1 cellular context compared by ENCODE assay signal in the genomic region with DNA sequence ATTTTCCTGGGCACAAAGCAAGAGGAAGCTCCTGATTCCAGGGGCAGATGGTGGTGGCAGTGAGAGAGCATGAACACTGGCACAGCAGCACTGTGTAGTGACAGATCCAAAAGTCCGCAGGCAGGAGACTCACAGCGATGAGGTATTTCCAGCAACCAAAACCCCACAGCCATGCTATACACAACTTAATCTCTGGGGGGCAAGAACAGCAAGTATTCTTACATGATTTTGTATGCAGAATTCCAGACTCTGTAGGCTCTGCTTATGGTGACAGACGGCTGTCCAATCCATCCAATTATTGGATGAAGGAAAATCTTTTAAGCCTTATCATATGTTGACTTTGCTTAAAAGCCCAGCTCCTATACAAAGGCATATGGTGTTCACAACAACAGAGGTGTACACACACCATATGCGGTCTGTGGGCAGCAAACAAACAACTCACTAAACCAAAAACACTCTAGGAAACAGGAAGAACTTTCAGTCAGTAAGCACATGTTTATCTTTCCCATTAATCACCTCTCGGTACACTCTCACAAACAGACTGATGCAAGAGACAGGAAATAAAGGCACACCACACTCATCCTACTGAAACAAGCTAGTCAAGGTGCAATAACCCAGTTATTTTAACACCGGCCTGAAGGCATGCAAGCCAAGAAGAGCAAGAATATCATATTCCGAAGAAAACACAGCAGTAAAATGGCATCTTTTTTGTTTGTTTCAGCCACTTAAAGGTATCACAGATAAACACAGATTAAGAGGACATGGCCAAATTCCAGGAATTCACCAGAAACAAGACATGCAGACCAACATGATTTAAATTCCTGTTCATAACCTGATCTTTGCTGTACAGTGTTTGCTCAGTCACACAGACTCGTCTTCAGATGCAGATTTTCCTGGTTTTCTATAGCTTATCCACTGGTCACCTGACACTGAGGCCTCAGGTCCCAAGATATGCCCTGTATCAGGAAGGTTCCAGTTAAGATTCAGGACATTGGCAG.
TF ChIP-seq lines count a peak whose summit lies in the region.

No MANE protein-coding gene starts in this region.

TF ChIP-seq in K562, 482 proteins besides CTCF, POLR2A, EP300 and RAD21 (continued from another document):
- TF ChIP-seq, protein P1, sequence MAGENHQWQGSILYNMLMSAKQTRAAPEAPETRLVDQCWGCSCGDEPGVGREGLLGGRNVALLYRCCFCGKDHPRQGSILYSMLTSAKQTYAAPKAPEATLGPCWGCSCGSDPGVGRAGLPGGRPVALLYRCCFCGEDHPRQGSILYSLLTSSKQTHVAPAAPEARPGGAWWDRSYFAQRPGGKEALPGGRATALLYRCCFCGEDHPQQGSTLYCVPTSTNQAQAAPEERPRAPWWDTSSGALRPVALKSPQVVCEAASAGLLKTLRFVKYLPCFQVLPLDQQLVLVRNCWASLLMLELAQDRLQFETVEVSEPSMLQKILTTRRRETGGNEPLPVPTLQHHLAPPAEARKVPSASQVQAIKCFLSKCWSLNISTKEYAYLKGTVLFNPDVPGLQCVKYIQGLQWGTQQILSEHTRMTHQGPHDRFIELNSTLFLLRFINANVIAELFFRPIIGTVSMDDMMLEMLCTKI (IDR thresholded peaks at IDR 0.05; ENCODE audit: partially characterized antibody): no peak
- TF ChIP-seq ZNF695 (CRISPR knock-in tag; IDR thresholded peaks at IDR 0.05) (no peak), KLF6 (CRISPR knock-in tag; IDR thresholded peaks at IDR 0.05; ENCODE audit: borderline replicate concordance) (peak; percentile 34; the same call in 1 of the 2 replicates), FOSL1 (tag; conservative IDR thresholded peaks at IDR 0.05) (peak; percentile 83), POLR2AphosphoS2 (IDR thresholded peaks at IDR 0.05; ENCODE audit: low read length) (no peak), HMG20A (CRISPR knock-in tag; conservative IDR thresholded peaks at IDR 0.05) (no peak), SAP30 (IDR thresholded peaks at IDR 0.05; ENCODE audit: borderline replicate concordance, insufficient read depth, low read depth, low read length, poor library complexity, severe bottlenecking) (no peak), HDAC2 (IDR thresholded peaks at IDR 0.05) (peak; percentile 90), POLR3G (IDR thresholded peaks at IDR 0.05; ENCODE audit: extremely low read depth, insufficient read length, insufficient replicate concordance) (no peak), SP1 (CRISPR knock-in tag; IDR thresholded peaks at IDR 0.05) (no peak), ETV1 (tag; conservative IDR thresholded peaks at IDR 0.05; ENCODE audit: low read depth) (peak; percentile 97), NUFIP1 (IDR thresholded peaks at IDR 0.05; ENCODE audit: partially characterized antibody) (no peak), SAFB (IDR thresholded peaks at IDR 0.05; ENCODE audit: borderline replicate concordance, low read depth, low read length) (no peak), CXXC5 (CRISPR knock-in tag; IDR thresholded peaks at IDR 0.05) (peak; percentile 64), ZNF146 (CRISPR knock-in tag; IDR thresholded peaks at IDR 0.05; ENCODE audit: unreplicated experiment) (no peak), ZNF436 (CRISPR knock-in tag; IDR thresholded peaks at IDR 0.05) (no peak), TCF3 (CRISPR knock-in tag; IDR thresholded peaks at IDR 0.05) (peak; percentile 62), BACH1 (tag; IDR thresholded peaks at IDR 0.05) (peak; percentile 84), ZNF23 (CRISPR knock-in tag; IDR thresholded peaks at IDR 0.05) (no peak), ZKSCAN8 (CRISPR knock-in tag; IDR thresholded peaks at IDR 0.05) (peak; percentile 86; the same call in 1 of the 2 replicates), NR1H2 (CRISPR knock-in tag; IDR thresholded peaks at IDR 0.05) (no peak), CC2D1A (IDR thresholded peaks at IDR 0.05) (no peak; the same call in 1 of the 2 replicates), ARID1B (IDR thresholded peaks at IDR 0.05) (peak; percentile 92), PHB (CRISPR knock-in tag; IDR thresholded peaks at IDR 0.05) (no peak), MED1 (CRISPR knock-in tag; IDR thresholded peaks at IDR 0.05; ENCODE audit: borderline replicate concordance) (no peak), JUN (IDR thresholded peaks at IDR 0.05; ENCODE audit: borderline replicate concordance, low read depth, low read length) (peak; percentile 85), JUN (CRISPR knock-in tag; IDR thresholded peaks at IDR 0.05; ENCODE audit: borderline replicate concordance) (no peak), MTA3 (IDR thresholded peaks at IDR 0.05; ENCODE audit: borderline replicate concordance) (peak; percentile 46; the same call in 1 of the 2 replicates), SMC3 (conservative IDR thresholded peaks at IDR 0.05; ENCODE audit: insufficient read depth, low read depth, low read length) (no peak), ZKSCAN1 (IDR thresholded peaks at IDR 0.05; ENCODE audit: low read depth, low read length) (no peak), ZNF41 (CRISPR knock-in tag; conservative IDR thresholded peaks at IDR 0.05) (no peak), ZNF408 (CRISPR knock-in tag; IDR thresholded peaks at IDR 0.05; ENCODE audit: low read depth) (no peak), SMAD1 (IDR thresholded peaks at IDR 0.05; ENCODE audit: low read depth, low read length, partially characterized antibody) (no peak), ZNF134 (CRISPR knock-in tag; conservative IDR thresholded peaks at IDR 0.05) (no peak), CBX3 (IDR thresholded peaks at IDR 0.05; ENCODE audit: borderline replicate concordance in 1 of 2, low read length in 2 of 2) (0 out of 3 replicates have a peak, but pooled peaks of 1 of the 2 experiments have one; percentile 9), PHB2 (IDR thresholded peaks at IDR 0.05; ENCODE audit: low read depth) (no peak), FOXK2 (conservative IDR thresholded peaks at IDR 0.05 in 1 of 2, IDR thresholded peaks at IDR 0.05 in 1 of 2; ENCODE audit: low read depth in 2 of 2) (peak; percentile 97 to 98)
- TF ChIP-seq, protein P2, sequence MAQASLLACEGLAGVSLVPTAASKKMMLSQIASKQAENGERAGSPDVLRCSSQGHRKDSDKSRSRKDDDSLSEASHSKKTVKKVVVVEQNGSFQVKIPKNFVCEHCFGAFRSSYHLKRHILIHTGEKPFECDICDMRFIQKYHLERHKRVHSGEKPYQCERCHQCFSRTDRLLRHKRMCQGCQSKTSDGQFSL (CRISPR knock-in tag; IDR thresholded peaks at IDR 0.05): no peak
- TF ChIP-seq, protein P2 (tag; IDR thresholded peaks at IDR 0.05): no peak; a peak in 1 of 4 replicates
- TF ChIP-seq, protein P3, sequence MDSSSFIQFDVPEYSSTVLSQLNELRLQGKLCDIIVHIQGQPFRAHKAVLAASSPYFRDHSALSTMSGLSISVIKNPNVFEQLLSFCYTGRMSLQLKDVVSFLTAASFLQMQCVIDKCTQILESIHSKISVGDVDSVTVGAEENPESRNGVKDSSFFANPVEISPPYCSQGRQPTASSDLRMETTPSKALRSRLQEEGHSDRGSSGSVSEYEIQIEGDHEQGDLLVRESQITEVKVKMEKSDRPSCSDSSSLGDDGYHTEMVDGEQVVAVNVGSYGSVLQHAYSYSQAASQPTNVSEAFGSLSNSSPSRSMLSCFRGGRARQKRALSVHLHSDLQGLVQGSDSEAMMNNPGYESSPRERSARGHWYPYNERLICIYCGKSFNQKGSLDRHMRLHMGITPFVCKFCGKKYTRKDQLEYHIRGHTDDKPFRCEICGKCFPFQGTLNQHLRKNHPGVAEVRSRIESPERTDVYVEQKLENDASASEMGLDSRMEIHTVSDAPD (CRISPR knock-in tag; IDR thresholded peaks at IDR 0.05): no peak
- TF ChIP-seq, protein P4, sequence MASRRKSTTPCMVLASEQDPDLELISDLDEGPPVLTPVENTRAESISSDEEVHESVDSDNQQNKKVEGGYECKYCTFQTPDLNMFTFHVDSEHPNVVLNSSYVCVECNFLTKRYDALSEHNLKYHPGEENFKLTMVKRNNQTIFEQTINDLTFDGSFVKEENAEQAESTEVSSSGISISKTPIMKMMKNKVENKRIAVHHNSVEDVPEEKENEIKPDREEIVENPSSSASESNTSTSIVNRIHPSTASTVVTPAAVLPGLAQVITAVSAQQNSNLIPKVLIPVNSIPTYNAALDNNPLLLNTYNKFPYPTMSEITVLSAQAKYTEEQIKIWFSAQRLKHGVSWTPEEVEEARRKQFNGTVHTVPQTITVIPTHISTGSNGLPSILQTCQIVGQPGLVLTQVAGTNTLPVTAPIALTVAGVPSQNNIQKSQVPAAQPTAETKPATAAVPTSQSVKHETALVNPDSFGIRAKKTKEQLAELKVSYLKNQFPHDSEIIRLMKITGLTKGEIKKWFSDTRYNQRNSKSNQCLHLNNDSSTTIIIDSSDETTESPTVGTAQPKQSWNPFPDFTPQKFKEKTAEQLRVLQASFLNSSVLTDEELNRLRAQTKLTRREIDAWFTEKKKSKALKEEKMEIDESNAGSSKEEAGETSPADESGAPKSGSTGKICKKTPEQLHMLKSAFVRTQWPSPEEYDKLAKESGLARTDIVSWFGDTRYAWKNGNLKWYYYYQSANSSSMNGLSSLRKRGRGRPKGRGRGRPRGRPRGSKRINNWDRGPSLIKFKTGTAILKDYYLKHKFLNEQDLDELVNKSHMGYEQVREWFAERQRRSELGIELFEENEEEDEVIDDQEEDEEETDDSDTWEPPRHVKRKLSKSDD (conservative IDR thresholded peaks at IDR 0.05; ENCODE audit: low read length): no peak
- TF ChIP-seq, protein P5, sequence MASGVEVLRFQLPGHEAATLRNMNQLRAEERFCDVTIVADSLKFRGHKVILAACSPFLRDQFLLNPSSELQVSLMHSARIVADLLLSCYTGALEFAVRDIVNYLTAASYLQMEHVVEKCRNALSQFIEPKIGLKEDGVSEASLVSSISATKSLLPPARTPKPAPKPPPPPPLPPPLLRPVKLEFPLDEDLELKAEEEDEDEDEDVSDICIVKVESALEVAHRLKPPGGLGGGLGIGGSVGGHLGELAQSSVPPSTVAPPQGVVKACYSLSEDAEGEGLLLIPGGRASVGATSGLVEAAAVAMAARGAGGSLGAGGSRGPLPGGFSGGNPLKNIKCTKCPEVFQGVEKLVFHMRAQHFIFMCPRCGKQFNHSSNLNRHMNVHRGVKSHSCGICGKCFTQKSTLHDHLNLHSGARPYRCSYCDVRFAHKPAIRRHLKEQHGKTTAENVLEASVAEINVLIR (CRISPR knock-in tag; IDR thresholded peaks at IDR 0.05): no peak
- TF ChIP-seq, protein P6, sequence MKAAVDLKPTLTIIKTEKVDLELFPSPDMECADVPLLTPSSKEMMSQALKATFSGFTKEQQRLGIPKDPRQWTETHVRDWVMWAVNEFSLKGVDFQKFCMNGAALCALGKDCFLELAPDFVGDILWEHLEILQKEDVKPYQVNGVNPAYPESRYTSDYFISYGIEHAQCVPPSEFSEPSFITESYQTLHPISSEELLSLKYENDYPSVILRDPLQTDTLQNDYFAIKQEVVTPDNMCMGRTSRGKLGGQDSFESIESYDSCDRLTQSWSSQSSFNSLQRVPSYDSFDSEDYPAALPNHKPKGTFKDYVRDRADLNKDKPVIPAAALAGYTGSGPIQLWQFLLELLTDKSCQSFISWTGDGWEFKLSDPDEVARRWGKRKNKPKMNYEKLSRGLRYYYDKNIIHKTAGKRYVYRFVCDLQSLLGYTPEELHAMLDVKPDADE (conservative IDR thresholded peaks at IDR 0.05; ENCODE audit: control insufficient read depth, low read depth, low read length): no peak
TF ChIP-seq in K562: peak in this region for 149.
